In genomic region chr4:18025263-18025662, GRCh38 we compare ENCODE assay signal across 19 cellular contexts.
"Had no signal": no experiment of that assay in that cellular context is flagged by ENCODE, and none has a peak within 500 bp of the region (broad histone marks: within the 10 kb centered on the region; RNA-seq: fewer than 3 reads in every experiment).

No MANE protein-coding gene starts in this region.

- FAIRE-seq: kidney had no signal

- DNase-seq: activated CD4-positive, alpha-beta T cell treated with anti-CD3 and anti-CD28 coated beads, Interleukin-2, amount 10 ng/mL, durations not matched to agents 7 days and 5 days; activated CD8-positive, alpha-beta memory T cell treated with anti-CD3 and anti-CD28 coated beads for 24 hours; activated CD8-positive, alpha-beta memory T cell treated with anti-CD3 and anti-CD28 coated beads, Interleukin-2, amount 50 U/mL, for 48 hours; activated effector memory CD4-positive, alpha-beta T cell treated with Interleukin-2 at 50 U/mL for 16 hours; activated naive CD4-positive, alpha-beta T cell treated with anti-CD3 and anti-CD28 coated beads, Interleukin-2, amount 50 U/mL, for 16 hours; activated T-cell treated with anti-CD3 and anti-CD28 coated beads, Interleukin-2, amount 50 U/mL, for 48 hours; aorta; brain microvascular endothelial cell; foreskin keratinocyte; glutamatergic neuron; hypothalamus; kidney; left lung; midbrain; stimulated activated naive B cell treated with anti-CD40 and anti-IgM and Interleukin-4, amounts not matched to agents 10 μg/mL and 1 μg/mL and 100 μg/mL, for 72 hours; thyroid gland had no signal

- H3K36me3 ChIP-seq: brain microvascular endothelial cell, left lung, thyroid gland had no signal

- H3K9me3 ChIP-seq: left lung, thyroid gland had no signal

- H3K27me3 ChIP-seq: brain microvascular endothelial cell, foreskin keratinocyte, thyroid gland had no signal

- H3K4me3 ChIP-seq: coronary artery, left lung, thyroid gland had no signal

- H3K27ac ChIP-seq: brain microvascular endothelial cell, coronary artery, foreskin keratinocyte, left lung, parathyroid adenoma, thyroid gland had no signal

- H2AFZ ChIP-seq: parathyroid adenoma had no signal

- H3K9ac ChIP-seq: parathyroid adenoma had no signal

- ATAC-seq: activated CD4-positive, CD25-positive, alpha-beta regulatory T cell treated with anti-CD3 and anti-CD28 coated beads, Interleukin-2, amount 50 U/mL, for 24 hours; foreskin keratinocyte; left lung; stimulated activated naive B cell treated with anti-CD40 and anti-IgM and Interleukin-4, amounts not matched to agents 10 μg/mL and 1 μg/mL and 100 μg/mL, for 72 hours had no signal

- H3K4me1 ChIP-seq: foreskin keratinocyte, parathyroid adenoma had no signal
